In the genomic region with DNA sequence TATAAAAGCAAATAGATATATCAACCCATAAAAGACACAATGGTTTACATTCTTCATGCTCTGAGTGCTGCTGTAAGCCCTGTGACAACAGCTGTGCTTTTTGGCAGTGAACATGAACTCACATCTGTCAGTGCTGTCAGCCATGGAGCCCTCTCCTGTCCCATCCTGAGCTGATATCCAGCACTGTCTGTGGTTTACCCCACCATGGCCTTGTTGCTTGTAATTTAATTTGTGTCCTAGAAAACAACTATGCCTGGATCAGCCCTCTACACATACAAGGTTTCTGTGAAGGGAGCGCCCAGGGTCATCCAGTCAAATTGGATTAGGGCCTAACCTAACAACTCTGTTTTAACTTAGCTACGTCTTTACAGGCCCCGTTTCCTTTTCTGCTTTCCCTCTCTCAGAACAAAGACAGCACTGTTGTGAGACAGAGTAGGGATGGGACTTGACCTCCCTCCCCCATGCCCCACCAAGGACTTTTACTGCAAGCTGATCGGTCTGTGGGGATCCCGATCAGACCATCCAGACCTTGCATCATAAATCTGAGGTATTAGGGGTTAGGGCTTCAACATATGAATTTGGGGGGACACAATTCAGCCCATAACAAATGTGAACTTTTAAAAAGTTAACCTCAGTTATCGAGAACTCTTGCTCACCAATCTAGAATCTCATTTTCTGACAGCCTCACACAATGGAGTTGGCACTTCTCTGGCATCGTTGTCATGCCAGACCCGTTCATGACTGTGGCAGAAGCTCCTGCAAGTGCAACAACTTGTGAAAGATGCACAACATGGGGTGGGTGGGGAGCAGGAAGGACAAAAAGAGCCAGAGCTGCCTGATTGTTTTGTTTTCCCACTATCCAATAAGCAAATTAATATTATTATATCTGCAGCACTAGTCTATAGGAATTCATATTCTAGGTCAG, we compare ENCODE assay signal across 12 cellular contexts. TPM values are rescaled to one million over a fixed set of nuclear protein-coding genes. Genes with fewer than 3 reads are reported as not detected.
DNase-seq lines count a peak whose midpoint lies in the region; ATAC-seq and TF ChIP-seq lines count a peak whose summit lies in the region.
"Had no signal": no experiment of that assay in that cellular context is flagged by ENCODE, and none has a peak within 500 bp of the region (broad histone marks: within the 10 kb centered on the region; RNA-seq: fewer than 3 reads in every experiment).

No MANE protein-coding gene starts in this region.

- H4K20me1 ChIP-seq in GM23248 (ENCODE audit: insufficient read depth) = no peaks in the 10 kb centered on the region

- no peaks in the 10 kb centered on the region for H3K36me3 ChIP-seq in GM23248 (ENCODE audit: low read depth)
- H3K36me3 ChIP-seq in heart left ventricle = no peaks in the 10 kb centered on the region
- H3K36me3 ChIP-seq: Peyer's patch had no signal

- in situ Hi-C loops in GM23248 (cut with MboI) = loop anchor here (5.0 to 25.0 kb wide), 3 partner anchors 281 to 766 kb away; no protein-coding TSS in a partner anchor

- peaks cover 0 to 6% of the 10 kb centered on the region in 2 donors for H3K27me3 Mint-ChIP-seq in natural killer cell treated with Interleukin-12 subunit alpha and Interleukin-12 subunit beta and Interleukin-15 and Interleukin-18, amount 100 ng/mL, for 72 hours

- TF ChIP-seq CTCF in heart left ventricle (IDR thresholded peaks at IDR 0.05) = no peak

- H3K27ac ChIP-seq in GM23248 (no peak overlapping the region), heart left ventricle (peak overlapping the region in 10 of 12 donors; percentile 24 to 79 (median 62))

- H2AFZ ChIP-seq in GM23248 = peak overlapping the region; percentile 26

- H3K4me1 ChIP-seq in GM23248 (ENCODE audit: insufficient read depth) (peaks cover 48% of the 10 kb centered on the region), heart left ventricle (peaks cover 0 to 54% (median 32%) of the 10 kb centered on the region in 12 donors)

- H3K36me3 Mint-ChIP-seq in natural killer cell treated with Interleukin-12 subunit alpha and Interleukin-12 subunit beta and Interleukin-15 and Interleukin-18, amount 100 ng/mL, for 72 hours = no peaks in the 10 kb centered on the region

- peaks cover 10% of the 10 kb centered on the region for H3F3A ChIP-seq in GM23248 (ENCODE audit: insufficient read depth)

- no peak overlapping the region for H3K4me2 ChIP-seq in GM23248 (ENCODE audit: unreplicated experiment)

- no peaks in the 10 kb centered on the region for H3K79me2 ChIP-seq in GM23248 (ENCODE audit: insufficient read depth)

- H3K9me3 ChIP-seq in GM23248 (ENCODE audit: low read depth) = no peaks in the 10 kb centered on the region
- no peaks in the 10 kb centered on the region for H3K9me3 ChIP-seq in heart left ventricle
- H3K9me3 ChIP-seq: Peyer's patch had no signal

- H3K27ac Mint-ChIP-seq in natural killer cell treated with Interleukin-12 subunit alpha and Interleukin-12 subunit beta and Interleukin-15 and Interleukin-18, amount 100 ng/mL, for 72 hours = no peak overlapping the region
- H3K27ac Mint-ChIP-seq: CD4-positive, alpha-beta T cell had no signal

- WGBS in GM23248 (ENCODE audit: low coverage in 1 of 2, low lambda C conversion rate in 2 of 2, missing lambda C conversion rate in 2 of 2), 2 experiments = 50 to 58% methylated on average over 8 of the region's 8 CpGs
- 49 to 54% (median 52%) methylated on average over 8 of the region's 8 CpGs for whole genome bisulfite sequencing in heart left ventricle, 4 donors

- no peaks in the 10 kb centered on the region for H3K9me3 Mint-ChIP-seq in natural killer cell treated with Interleukin-12 subunit alpha and Interleukin-12 subunit beta and Interleukin-15 and Interleukin-18, amount 100 ng/mL, for 72 hours
- H3K9me3 Mint-ChIP-seq: CD4-positive, alpha-beta T cell had no signal

- H3K9me2 ChIP-seq in GM23248 (ENCODE audit: insufficient read depth) = no peaks in the 10 kb centered on the region

- H3K4me3 ChIP-seq in GM23248 = no peak overlapping the region
- H3K4me3 ChIP-seq in heart left ventricle = no peak overlapping the region
- H3K4me3 ChIP-seq: lung, Peyer's patch had no signal

- intact Hi-C loops in heart left ventricle (cut with DNase I) = loop anchor here in 9 of 10 donors (1.0 to 10.0 kb wide), 15 partner anchors 146 to 323 kb away; a partner anchor contains a TSS

- H3K27me3 ChIP-seq in GM23248 (replicated peaks; ENCODE audit: insufficient read depth) = no peaks in the 10 kb centered on the region
- no peaks in the 10 kb centered on the region for H3K27me3 ChIP-seq in heart left ventricle
- H3K27me3 ChIP-seq: Peyer's patch had no signal

- TF ChIP-seq POLR2A in heart left ventricle (IDR thresholded peaks at IDR 0.05) = no peak

- DNase-seq in GM23248 (no peak), SK-N-DZ (ENCODE audit: low spot score) (peak; percentile 89), heart left ventricle (peak in 4 of 5 donors; percentile 44 to 59 (median 50)), pons (ENCODE audit: low spot score) (peak; percentile 92), NCI-H1436 (lab: John Stamatoyannopoulos, UW) (no peak)
- DNase-seq in natural killer cell treated with Interleukin-12 subunit alpha and Interleukin-12 subunit beta and Interleukin-15 and Interleukin-18, amount 100 ng/mL, for 72 hours (ENCODE audit: low spot score) = no peak
- DNase-seq: CD4-positive, alpha-beta T cell; Peyer's patch had no signal

- H3K9ac ChIP-seq in GM23248 = no peak overlapping the region

- peak; percentile 47 to 66 (median 56) for ATAC-seq in heart left ventricle
- no peak for ATAC-seq in GM18502 (IDR thresholded peaks at IDR 0.05; ENCODE audit: poor library complexity, unreplicated experiment)
- no peak for ATAC-seq in GM19397 (IDR thresholded peaks at IDR 0.05; ENCODE audit: unreplicated experiment)
- ATAC-seq in natural killer cell treated with Interleukin-12 subunit alpha and Interleukin-12 subunit beta and Interleukin-15 and Interleukin-18, amount 100 ng/mL, for 72 hours = no peak

- no peak overlapping the region for H3K4me3 Mint-ChIP-seq in natural killer cell treated with Interleukin-12 subunit alpha and Interleukin-12 subunit beta and Interleukin-15 and Interleukin-18, amount 100 ng/mL, for 72 hours
- H3K4me3 Mint-ChIP-seq: CD4-positive, alpha-beta T cell had no signal

- H3K4me1 Mint-ChIP-seq in natural killer cell treated with Interleukin-12 subunit alpha and Interleukin-12 subunit beta and Interleukin-15 and Interleukin-18, amount 100 ng/mL, for 72 hours (ENCODE audit: low read depth in 2 of 2) = peaks cover 7 to 12% of the 10 kb centered on the region in 2 donors

RNA-seq across cellular contexts. Expression of a gene that starts 16.4 kb away (rescaled TPM):
- total RNA-seq in GM23248 (2014; rRNA removed; shearing (Covaris generic)) = 1.6 and 3.3 TPM in 2 replicates
- polyA plus RNA-seq in GM23248 (2016; fragmentation: Nextera tagmentation; extraction: Ambion mirVana) = 2.0 and 2.1 TPM in 2 replicates
- polyA plus RNA-seq in SK-N-DZ (2014; cell fraction: cytosol; rRNA removed) = 0.25 and 0.44 TPM in 2 replicates
- polyA plus RNA-seq in SK-N-DZ (2014; cell fraction: nucleus; rRNA removed) = 0.87 and 0.98 TPM in 2 replicates
- total RNA-seq in heart left ventricle = 1 to 10 TPM; 2.7 to 8.8 (median 5.9) TPM
- polyA plus RNA-seq in heart left ventricle = 1 to 10 TPM; 1.3 to 1.4 TPM
- not detected for total RNA-seq in natural killer cell treated with Interleukin-12 subunit alpha and Interleukin-12 subunit beta and Interleukin-15 and Interleukin-18, amount 100 ng/mL, for 72 hours
- total RNA-seq: activated CD8-positive, alpha-beta memory T cell treated with anti-CD3 and anti-CD28 coated beads for 36 hours had no signal

Comparison
In these comparisons a context has a peak if more than half of its experiments do, and no peak if none do; other contexts are left out.
1. DNase-seq: peak in SK-N-DZ (single experiment), heart left ventricle (4 of 5) and pons (single experiment); none in GM23248 (single experiment), NCI-H1436 (single experiment) and natural killer cell treated with Interleukin-12 subunit alpha and Interleukin-12 subunit beta and Interleukin-15 and Interleukin-18, amount 100 ng/mL, for 72 hours (single experiment).
2. ATAC-seq: peak in heart left ventricle (4 of 4); none in GM18502 (single experiment), GM19397 (single experiment) and natural killer cell treated with Interleukin-12 subunit alpha and Interleukin-12 subunit beta and Interleukin-15 and Interleukin-18, amount 100 ng/mL, for 72 hours (0 of 2).